ENCODE assay signal across 23 cellular contexts in genomic region chr6:24355422-24355821, GRCh38. TPM values are rescaled to one million over a fixed set of nuclear protein-coding genes. Genes with fewer than 3 reads are reported as not detected.
DNase-seq lines count a peak whose midpoint lies in the region; ATAC-seq and TF ChIP-seq lines count a peak whose summit lies in the region.
"Had no signal": no experiment of that assay in that cellular context is flagged by ENCODE, and none has a peak within 500 bp of the region (broad histone marks: within the 10 kb centered on the region; RNA-seq: fewer than 3 reads in every experiment).

No MANE protein-coding gene starts in this region.

- no peak for ATAC-seq in PC-3
- ATAC-seq: HCT116, SK-N-SH treated with all-trans-retinoic acid at 6 μM for 48 hours had no signal

- H3K27ac ChIP-seq in PC-3 (ENCODE audit: low read length) = no peak overlapping the region
- H3K27ac ChIP-seq: BLaER1, PC-9, RWPE1 had no signal

- no peak for DNase-seq in Calu3
- no peak for DNase-seq in PC-3
- no peak for DNase-seq in epithelial cell of proximal tubule (ENCODE audit: low read depth)
- no peak for DNase-seq in progenitor cell of endocrine pancreas (ENCODE audit: low spot score, unreplicated experiment)
- no peak for DNase-seq in inferior parietal cortex (ENCODE audit: extremely low spot score)
- no peak for DNase-seq in NK-92 treated with Interleukin-12 subunit alpha and Interleukin-12 subunit beta, amount 100 ng/mL, for 24 hours (lab: John Stamatoyannopoulos, UW)
- no peak for DNase-seq in HT-29 (ENCODE audit: low spot score)
- DNase-seq: ACHN; CD4-positive, alpha-beta T cell; COR-L47; GOT3; NCI-H1105; NCI-H146; NCI-H2029 treated with DMSO at 0.1 percent for 48 hours; NCI-H446; NCI-H526; PC-9; SIG-M5 had no signal

- no peaks in the 10 kb centered on the region for H3K36me3 ChIP-seq in PC-3 (ENCODE audit: low read depth, low read length)
- H3K36me3 ChIP-seq: BLaER1 had no signal

- H4K20me1 ChIP-seq in PC-3 (ENCODE audit: low read length) = no peaks in the 10 kb centered on the region
- H4K20me1 ChIP-seq: BLaER1 had no signal

- no peak overlapping the region for H3K4me3 ChIP-seq in PC-3 (ENCODE audit: low read length)
- peak overlapping the region; percentile 64 for H3K4me3 ChIP-seq in epithelial cell of proximal tubule (ENCODE audit: low read depth, low read length)
- H3K4me3 ChIP-seq: BLaER1, PC-9 had no signal

- H3K9me2 ChIP-seq in PC-3 (replicated peaks; ENCODE audit: low read length) = no peaks in the 10 kb centered on the region

- H3F3A ChIP-seq in PC-3 (ENCODE audit: low read length, unreplicated experiment) = no peaks in the 10 kb centered on the region

- H3K36me3 Mint-ChIP-seq in Calu3 (ENCODE audit: insufficient read depth, unreplicated experiment) (peaks cover 68% of the 10 kb centered on the region), progenitor cell of endocrine pancreas (ENCODE audit: insufficient read depth) (peaks cover 6% of the 10 kb centered on the region)
- H3K36me3 Mint-ChIP-seq: IgD-negative memory B cell had no signal

- no peaks in the 10 kb centered on the region for H3K27me3 ChIP-seq in PC-3 (ENCODE audit: low read length)
- H3K27me3 ChIP-seq: BLaER1 had no signal

- no peak for TF ChIP-seq CTCF in Calu3 (IDR thresholded peaks at IDR 0.05; ENCODE audit: unreplicated experiment)
- TF ChIP-seq CTCF in PC-3 (conservative IDR thresholded peaks at IDR 0.05; ENCODE audit: low read depth, low read length) = no peak
- no peak for TF ChIP-seq CTCF in epithelial cell of proximal tubule (conservative IDR thresholded peaks at IDR 0.05; ENCODE audit: low read depth, low read length)
- no peak for TF ChIP-seq CTCF in progenitor cell of endocrine pancreas (IDR thresholded peaks at IDR 0.05; ENCODE audit: unreplicated experiment)

- H3K9me3 ChIP-seq in PC-3 (ENCODE audit: low read length) = no peaks in the 10 kb centered on the region

- POLR2A ChIA-PET in PC-3 (lab: Charles Lee; ENCODE audit: unreplicated experiment) = no interaction called here

- H3K4me1 Mint-ChIP-seq in Calu3 (ENCODE audit: low read depth, unreplicated experiment) (peaks cover 26% of the 10 kb centered on the region), progenitor cell of endocrine pancreas (ENCODE audit: low read depth) (peaks cover 34% of the 10 kb centered on the region)

- CTCF ChIA-PET in Calu3 (lab: Charles Lee) (interaction anchor here (0.5 to 3.8 kb wide), 6 partner anchors 24 to 72 kb away, joined by 5 to 69 read pairs (median 6); no protein-coding TSS in a partner anchor), PC-3 (lab: Charles Lee) (no interaction called here)

- 0 out of 2 replicates have a peak overlapping the region, but pooled peaks have one; percentile 10 for H3K4me2 ChIP-seq in PC-3 (ENCODE audit: low read length)
- H3K4me2 ChIP-seq: BLaER1 had no signal

- peaks cover 4% of the 10 kb centered on the region for H3K4me1 ChIP-seq in PC-3 (ENCODE audit: insufficient read depth, low read length)

- H3K4me3 Mint-ChIP-seq in Calu3 (ENCODE audit: low read depth, unreplicated experiment) (peak overlapping the region; percentile 97), progenitor cell of endocrine pancreas (ENCODE audit: low read depth) (peak overlapping the region; percentile 71)
- H3K4me3 Mint-ChIP-seq: IgD-negative memory B cell had no signal

- H3K79me2 ChIP-seq in PC-3 (ENCODE audit: low read length) = no peaks in the 10 kb centered on the region

- H3K27ac Mint-ChIP-seq in Calu3 (ENCODE audit: unreplicated experiment) (peak overlapping the region; percentile 47), progenitor cell of endocrine pancreas (no peak overlapping the region)
- H3K27ac Mint-ChIP-seq: CD4-positive, alpha-beta T cell had no signal

- H2AFZ ChIP-seq in PC-3 (ENCODE audit: low read length) = no peak overlapping the region
- H2AFZ ChIP-seq: PC-9 had no signal

- intact Hi-C loops in Calu3 (cut with micrococcal nuclease; ENCODE audit: unreplicated experiment) = loop anchor here (5.0 kb wide), 1 partner anchor 33 kb away; no protein-coding TSS in a partner anchor
- intact Hi-C loops in PC-3 (cut with micrococcal nuclease) = no loop called here

- H3K27me3 Mint-ChIP-seq in Calu3 (ENCODE audit: unreplicated experiment) = no peaks in the 10 kb centered on the region
- H3K27me3 Mint-ChIP-seq in progenitor cell of endocrine pancreas = no peaks in the 10 kb centered on the region
- H3K27me3 Mint-ChIP-seq: CD4-positive, alpha-beta T cell had no signal

- no peak overlapping the region for H3K9ac ChIP-seq in PC-3 (ENCODE audit: low read length)
- H3K9ac ChIP-seq: BLaER1 had no signal

- no peaks in the 10 kb centered on the region for H3K9me3 Mint-ChIP-seq in Calu3 (ENCODE audit: low read depth, unreplicated experiment)
- H3K9me3 Mint-ChIP-seq in progenitor cell of endocrine pancreas (ENCODE audit: low read depth) = no peaks in the 10 kb centered on the region
- H3K9me3 Mint-ChIP-seq: CD4-positive, alpha-beta T cell had no signal

- BruUV-seq in Calu3 (replicated peaks; lab: Mats Ljungman, UMichigan) (no TSS peak), PC-3 (replicated peaks; lab: Mats Ljungman, UMichigan) (no TSS peak)

RNA-seq across cellular contexts. Expression of gene DCDC2, which starts 2.4 kb away (rescaled TPM):
- 80.4 and 91.8 TPM in 2 replicates for total RNA-seq in Calu3 (2022)
- total RNA-seq in PC-3 (2014; rRNA removed) = 0.11 TPM in 1 of 2 replicates, not detected in the other
- total RNA-seq in epithelial cell of proximal tubule = 112 and 142 TPM in 2 replicates
- 22.2 and 28.2 TPM in 2 replicates for total RNA-seq in progenitor cell of endocrine pancreas
- total RNA-seq in HT-29 (2014; rRNA removed; shearing (Covaris generic)) = 0.08 TPM in 1 of 2 replicates, not detected in the other

RNA-seq across cellular contexts. Expression of gene MRS2, which starts 47.3 kb away (rescaled TPM):
- 56.0 and 56.7 TPM in 2 replicates for total RNA-seq in Calu3 (2022)
- total RNA-seq in PC-3 (2014; rRNA removed) = 19.8 and 21.3 TPM in 2 replicates
- total RNA-seq in epithelial cell of proximal tubule = 38.3 and 56.9 TPM in 2 replicates
- total RNA-seq in progenitor cell of endocrine pancreas = 49.4 and 57.6 TPM in 2 replicates
- 14.0 and 15.3 TPM in 2 replicates for total RNA-seq in HT-29 (2014; rRNA removed; shearing (Covaris generic))

Comparison
In these comparisons a context has a peak if more than half of its experiments do, and no peak if none do; other contexts are left out.
1. RNA of gene DCDC2, which starts 2.4 kb away (total RNA-seq): 112 to 142 TPM in epithelial cell of proximal tubule, 80.4 to 91.8 TPM in Calu3 and 22.2 to 28.2 TPM in progenitor cell of endocrine pancreas; 0.11 TPM in PC-3 and 0.08 TPM in HT-29; every median in the first group is over 10 times any median in the second.